Comparison of ENCODE assay signal across 9 cellular contexts in genomic region chrX:110004210-110004609, GRCh38. TPM values are rescaled to one million over a fixed set of nuclear protein-coding genes. Genes with fewer than 3 reads are reported as not detected.
DNase-seq lines count a peak whose midpoint lies in the region; ATAC-seq and TF ChIP-seq lines count a peak whose summit lies in the region.
"Had no signal": no experiment of that assay in that cellular context is flagged by ENCODE, and none has a peak within 500 bp of the region (broad histone marks: within the 10 kb centered on the region; RNA-seq: fewer than 3 reads in every experiment).

No MANE protein-coding gene starts in this region.

- peaks cover 20 to 26% of the 10 kb centered on the region in 2 donors for H3K4me1 ChIP-seq in gastrocnemius medialis

- no peaks in the 10 kb centered on the region for H3K36me3 ChIP-seq in gastrocnemius medialis

- POLR2A ChIA-PET in activated CD8-positive, alpha-beta T cell treated with anti-CD3 and anti-CD28 coated beads for 36 hours (lab: Charles Lee) = interaction anchor here (1.5 kb wide), 1 partner anchor 44 kb away, joined by 4 read pairs; no protein-coding TSS in a partner anchor

- H3K9me3 ChIP-seq in gastrocnemius medialis = no peaks in the 10 kb centered on the region

- H3K4me1 Mint-ChIP-seq in activated CD8-positive, alpha-beta T cell treated with anti-CD3 and anti-CD28 coated beads for 36 hours (ENCODE audit: low read depth) = peaks cover 34% of the 10 kb centered on the region
- peaks cover 28 to 48% of the 10 kb centered on the region in 2 donors for H3K4me1 Mint-ChIP-seq in immature natural killer cell

- H3K27me3 Mint-ChIP-seq in activated CD8-positive, alpha-beta T cell treated with anti-CD3 and anti-CD28 coated beads for 36 hours = no peaks in the 10 kb centered on the region
- peaks cover 3 to 8% (median 6%) of the 10 kb centered on the region in 3 donors for H3K27me3 Mint-ChIP-seq in immature natural killer cell (ENCODE audit: low read depth in 3 of 3)

- H3K27ac Mint-ChIP-seq in activated CD8-positive, alpha-beta T cell treated with anti-CD3 and anti-CD28 coated beads for 36 hours = no peak overlapping the region
- H3K27ac Mint-ChIP-seq in immature natural killer cell = no peak overlapping the region

- peak overlapping the region; percentile 63 to 72 (median 71) for H3K4me3 ChIP-seq in gastrocnemius medialis

- CTCF ChIA-PET in activated CD8-positive, alpha-beta T cell treated with anti-CD3 and anti-CD28 coated beads for 36 hours (lab: Charles Lee) = no interaction called here

- H3K27ac ChIP-seq in gastrocnemius medialis = peak overlapping the region; percentile 88 to 92 (median 91)

- H3K4me3 Mint-ChIP-seq in activated CD8-positive, alpha-beta T cell treated with anti-CD3 and anti-CD28 coated beads for 36 hours = peak overlapping the region; percentile 85
- H3K4me3 Mint-ChIP-seq in immature natural killer cell = peak overlapping the region; percentile 78 to 90 (median 86)

- intact Hi-C loops in activated CD8-positive, alpha-beta T cell treated with anti-CD3 and anti-CD28 coated beads for 36 hours (cut with micrococcal nuclease) = no loop called here
- intact Hi-C loops in gastrocnemius medialis (cut with DNase I; ENCODE audit: low total_unique reads) = loop anchor here (2.0 to 5.0 kb wide), 5 partner anchors 77 to 393 kb away; partner anchors contain the start of gene ACSL4

- no peak for ATAC-seq in activated CD8-positive, alpha-beta T cell treated with anti-CD3 and anti-CD28 coated beads for 36 hours
- ATAC-seq in gastrocnemius medialis = peak; percentile 20 to 39
- no peak for ATAC-seq in HG03442 (IDR thresholded peaks at IDR 0.05; ENCODE audit: unreplicated experiment)
- ATAC-seq in GM19395 (IDR thresholded peaks at IDR 0.05; ENCODE audit: unreplicated experiment) = no peak

- TF ChIP-seq CTCF in activated CD8-positive, alpha-beta T cell treated with anti-CD3 and anti-CD28 coated beads for 36 hours (IDR thresholded peaks at IDR 0.05) = no peak
- TF ChIP-seq CTCF in gastrocnemius medialis (IDR thresholded peaks at IDR 0.05 in 4 of 5, conservative IDR thresholded peaks at IDR 0.05 in 1 of 5) = no peak

- H3K27me3 ChIP-seq in gastrocnemius medialis = no peaks in the 10 kb centered on the region

- H3K9me3 Mint-ChIP-seq in activated CD8-positive, alpha-beta T cell treated with anti-CD3 and anti-CD28 coated beads for 36 hours = no peaks in the 10 kb centered on the region
- H3K9me3 Mint-ChIP-seq in immature natural killer cell = no peaks in the 10 kb centered on the region

- DNase-seq in DMS 273 (lab: John Stamatoyannopoulos, UW; ENCODE audit: unreplicated experiment) = peak; percentile 27
- DNase-seq in DMS 273 treated with DMSO at 0.1 percent for 48 hours (lab: John Stamatoyannopoulos, UW) = no peak
- DNase-seq in activated CD8-positive, alpha-beta T cell treated with anti-CD3 and anti-CD28 coated beads for 36 hours = no peak
- no peak for DNase-seq in immature natural killer cell
- DNase-seq in gastrocnemius medialis = peak; percentile 42 to 75
- DNase-seq in HCEC 1CT = no peak
- DNase-seq: NCI-H1694 had no signal

- in situ Hi-C loops in gastrocnemius medialis (cut with MboI; ENCODE audit: low sequenced_read_pairs in 4 of 4) = no loop called here

- H3K36me3 Mint-ChIP-seq in activated CD8-positive, alpha-beta T cell treated with anti-CD3 and anti-CD28 coated beads for 36 hours (ENCODE audit: low read depth) = peaks cover 4% of the 10 kb centered on the region
- no peaks in the 10 kb centered on the region for H3K36me3 Mint-ChIP-seq in immature natural killer cell

- TF ChIP-seq POLR2A in gastrocnemius medialis (IDR thresholded peaks at IDR 0.05) = peak in 1 of 2 donors; percentile 36

RNA-seq across cellular contexts. Expression of gene TMEM164, which starts 1.3 kb away (rescaled TPM):
- total RNA-seq in activated CD8-positive, alpha-beta T cell treated with anti-CD3 and anti-CD28 coated beads for 36 hours = 10 to 100 TPM; 10.9 to 11.5 TPM
- 1 to 10 TPM; 2.0 to 3.9 (median 2.3) TPM for polyA plus RNA-seq in immature natural killer cell
- total RNA-seq in gastrocnemius medialis = 10 to 100 TPM; 40.1 to 61.2 (median 47.3) TPM

Comparison
In these comparisons a context has a peak if more than half of its experiments do, and no peak if none do; other contexts are left out.
1. DNase-seq: peak in DMS 273 (single experiment) and gastrocnemius medialis (2 of 2); none in DMS 273 treated with DMSO at 0.1 percent for 48 hours (single experiment), activated CD8-positive, alpha-beta T cell treated with anti-CD3 and anti-CD28 coated beads for 36 hours (single experiment), immature natural killer cell (0 of 3) and HCEC 1CT (single experiment).
2. ATAC-seq: peak in gastrocnemius medialis (2 of 2); none in activated CD8-positive, alpha-beta T cell treated with anti-CD3 and anti-CD28 coated beads for 36 hours (single experiment), HG03442 (single experiment) and GM19395 (single experiment).